8 cellular contexts compared by ENCODE assay signal in genomic region chr3:101100361-101101009, GRCh38.
"Had no signal": no experiment of that assay in that cellular context is flagged by ENCODE, and none has a peak within 500 bp of the region (broad histone marks: within the 10 kb centered on the region; RNA-seq: fewer than 3 reads in every experiment).

No MANE protein-coding gene starts in this region.

- ATAC-seq: GM12878 had no signal

- FAIRE-seq: G401.6, GM12878, GM12891, GM12892, GM18507, GM19239 had no signal

- DNase-seq: GDM1, GF-D8 had no signal

- H3K4me3 ChIP-seq: GM12878 had no signal
